In the genomic region with DNA sequence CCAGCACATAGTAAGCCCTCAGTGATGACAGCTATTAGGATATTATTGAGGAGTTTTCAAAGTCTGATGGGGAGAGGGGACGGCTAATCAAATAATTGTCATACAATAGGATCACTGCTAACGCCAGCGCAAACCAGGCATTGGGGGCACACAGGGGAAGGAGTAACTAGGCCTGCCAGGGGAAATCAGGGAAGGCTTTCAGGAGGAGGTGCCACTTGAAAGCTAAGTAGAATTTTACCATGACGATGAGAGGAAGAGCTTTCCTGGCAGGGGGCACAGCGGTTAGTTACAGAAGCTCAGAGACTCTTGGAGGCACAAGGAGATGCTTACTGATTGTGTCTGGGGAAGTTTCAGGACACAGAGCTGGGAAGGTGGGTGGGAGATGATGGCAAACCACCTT, we compare ENCODE assay signal across 27 cellular contexts. TPM values are rescaled to one million over a fixed set of nuclear protein-coding genes. Genes with fewer than 3 reads are reported as not detected.
"Had no signal": no experiment of that assay in that cellular context is flagged by ENCODE, and none has a peak within 500 bp of the region (broad histone marks: within the 10 kb centered on the region; RNA-seq: fewer than 3 reads in every experiment).

No MANE protein-coding gene starts in this region.

- H3K4me3 ChIP-seq: hepatocyte, right lobe of liver, suprapubic skin, transverse colon had no signal

- H3K27ac ChIP-seq: hepatocyte, right lobe of liver, suprapubic skin, transverse colon had no signal

- H3K9me3 Mint-ChIP-seq: activated naive CD8-positive, alpha-beta T cell treated with anti-CD3 and anti-CD28 coated beads for 36 hours; activated T-cell treated with anti-CD3 and anti-CD28 coated beads, Interleukin-2, amount 50 U/mL, for 24 hours; activated T-helper 2 cell treated with anti-CD3 and anti-CD28 coated beads, Interferon-gamma antibody, Interleukin-2, Interleukin-4, amounts not matched to agents 10 μg/mL and 5 μg/mL and 100 μg/mL, durations not matched to agents 14 hours and 24 hours and 36 hours; natural killer cell treated with Interleukin-12 subunit alpha and Interleukin-12 subunit beta and Interleukin-15 and Interleukin-18, amount 100 ng/mL, for 72 hours; stimulated activated effector memory CD8-positive, alpha-beta T cell treated with anti-CD3 and anti-CD28 coated beads, Interleukin-12 subunit alpha, Interleukin-12 subunit beta, amount 100 ng/mL, for 72 hours; stimulated activated naive CD8-positive, alpha-beta T cell treated with anti-CD3 and anti-CD28 coated beads, Interleukin-15, amount 100 ng/mL, for 72 hours; T-cell; T-helper 2 cell treated with Interferon-gamma antibody and Interleukin-4, amounts not matched to agents 5 μg/mL and 100 μg/mL, for 36 hours had no signal

- H2AFZ ChIP-seq: hepatocyte had no signal

- H3K9me3 ChIP-seq: right lobe of liver, suprapubic skin, transverse colon had no signal

- ATAC-seq: esophagus mucosa; left ventricle myocardium superior; natural killer cell treated with Interleukin-12 subunit alpha and Interleukin-12 subunit beta and Interleukin-15 and Interleukin-18, amount 100 ng/mL, for 72 hours; stimulated activated effector memory CD8-positive, alpha-beta T cell treated with anti-CD3 and anti-CD28 coated beads, Interleukin-12 subunit alpha, Interleukin-12 subunit beta, amount 100 ng/mL, for 72 hours; stimulated activated naive CD8-positive, alpha-beta T cell treated with anti-CD3 and anti-CD28 coated beads, Interleukin-15, amount 100 ng/mL, for 72 hours; T-cell had no signal

- H3K36me3 Mint-ChIP-seq: activated naive CD8-positive, alpha-beta T cell treated with anti-CD3 and anti-CD28 coated beads for 36 hours; natural killer cell treated with Interleukin-12 subunit alpha and Interleukin-12 subunit beta and Interleukin-15 and Interleukin-18, amount 100 ng/mL, for 72 hours; stimulated activated effector memory CD8-positive, alpha-beta T cell treated with anti-CD3 and anti-CD28 coated beads, Interleukin-12 subunit alpha, Interleukin-12 subunit beta, amount 100 ng/mL, for 72 hours; T-cell had no signal

- H3K36me3 ChIP-seq: right lobe of liver, suprapubic skin, transverse colon had no signal

- DNase-seq: activated CD8-positive, alpha-beta memory T cell treated with anti-CD3 and anti-CD28 coated beads for 24 hours; activated CD8-positive, alpha-beta memory T cell treated with anti-CD3 and anti-CD28 coated beads, Interleukin-2, amount 50 U/mL, for 4 hours; activated naive CD4-positive, alpha-beta T cell; activated naive CD8-positive, alpha-beta T cell treated with anti-CD3 and anti-CD28 coated beads for 36 hours; activated T-cell treated with anti-CD3 and anti-CD28 coated beads, Interleukin-2, amount 50 U/mL, for 24 hours; amniotic stem cell; effector memory CD4-positive, alpha-beta T cell; foreskin melanocyte; mammary epithelial cell; nucleus accumbens; right lobe of liver; small intestine; stimulated activated CD4-positive, alpha-beta T cell treated with anti-CD3 and anti-CD28 coated beads, Interleukin-2, amount 100 ng/mL, for 24 hours; stimulated activated naive CD8-positive, alpha-beta T cell treated with anti-CD3 and anti-CD28 coated beads, Interleukin-15, amount 100 ng/mL, for 72 hours; T-cell; transverse colon had no signal

- H3K4me2 ChIP-seq: hepatocyte had no signal

- FAIRE-seq: endothelial cell of umbilical vein, small intestine, urothelium cell line had no signal

- H3K27ac Mint-ChIP-seq: activated naive CD8-positive, alpha-beta T cell treated with anti-CD3 and anti-CD28 coated beads for 36 hours; activated T-cell treated with anti-CD3 and anti-CD28 coated beads, Interleukin-2, amount 50 U/mL, for 24 hours; activated T-helper 2 cell treated with anti-CD3 and anti-CD28 coated beads, Interferon-gamma antibody, Interleukin-2, Interleukin-4, amounts not matched to agents 10 μg/mL and 5 μg/mL and 100 μg/mL, durations not matched to agents 14 hours and 24 hours and 36 hours; natural killer cell treated with Interleukin-12 subunit alpha and Interleukin-12 subunit beta and Interleukin-15 and Interleukin-18, amount 100 ng/mL, for 72 hours; stimulated activated effector memory CD8-positive, alpha-beta T cell treated with anti-CD3 and anti-CD28 coated beads, Interleukin-12 subunit alpha, Interleukin-12 subunit beta, amount 100 ng/mL, for 72 hours; T-cell; T-helper 2 cell treated with Interferon-gamma antibody and Interleukin-4, amounts not matched to agents 5 μg/mL and 100 μg/mL, for 36 hours had no signal

- H3K4me1 ChIP-seq: right lobe of liver had no signal

- H3K79me2 ChIP-seq: hepatocyte had no signal

- H3K4me3 Mint-ChIP-seq: activated naive CD8-positive, alpha-beta T cell treated with anti-CD3 and anti-CD28 coated beads for 36 hours; activated T-cell treated with anti-CD3 and anti-CD28 coated beads, Interleukin-2, amount 50 U/mL, for 24 hours; natural killer cell treated with Interleukin-12 subunit alpha and Interleukin-12 subunit beta and Interleukin-15 and Interleukin-18, amount 100 ng/mL, for 72 hours; stimulated activated effector memory CD8-positive, alpha-beta T cell treated with anti-CD3 and anti-CD28 coated beads, Interleukin-12 subunit alpha, Interleukin-12 subunit beta, amount 100 ng/mL, for 72 hours; stimulated activated naive CD8-positive, alpha-beta T cell treated with anti-CD3 and anti-CD28 coated beads, Interleukin-15, amount 100 ng/mL, for 72 hours; T-cell; T-helper 2 cell treated with Interferon-gamma antibody and Interleukin-4, amounts not matched to agents 5 μg/mL and 100 μg/mL, for 36 hours had no signal

- H3K27me3 ChIP-seq: hepatocyte, right lobe of liver had no signal

RNA-seq across cellular contexts. Expression of a gene that starts 47.2 kb away (rescaled TPM):
- total RNA-seq: chondrocyte had no signal
